Comparison of ENCODE assay signal across 8 cellular contexts in genomic region chr16:69330286-69331109, GRCh38. TPM values are rescaled to one million over a fixed set of nuclear protein-coding genes. Genes with fewer than 3 reads are reported as not detected.
DNase-seq lines count a peak whose midpoint lies in the region; ATAC-seq, FAIRE-seq and TF ChIP-seq lines count a peak whose summit lies in the region.

Gene PDF, minus strand, starts transcription at chr16:69330588. Its CDS starts 18 bp downstream, at chr16:69330570.

- H3K9me3 ChIP-seq in OCI-LY1 (ENCODE audit: low read length) (no peaks in the 10 kb centered on the region), endothelial cell of umbilical vein (replicated peaks; ENCODE audit: control insufficient read depth, insufficient read depth, low read length) (no peaks in the 10 kb centered on the region)

- H3K79me2 ChIP-seq in OCI-LY1 (ENCODE audit: insufficient read depth, low read length) (peaks cover 39% of the 10 kb centered on the region), endothelial cell of umbilical vein (ENCODE audit: control insufficient read depth, insufficient read depth, low read length) (peaks cover 34% of the 10 kb centered on the region)

- peak within 1 kb of the TSS; percentile 82 for H3K4me2 ChIP-seq in OCI-LY1 (ENCODE audit: low read length)
- peak within 1 kb of the TSS; percentile 65 for H3K4me2 ChIP-seq in endothelial cell of umbilical vein (ENCODE audit: insufficient read depth, low read length)

- TF ChIP-seq POLR2A in endothelial cell of umbilical vein (IDR thresholded peaks at IDR 0.05; ENCODE audit: low read depth, low read length), result peak; percentile 95

- dilution Hi-C loops in endothelial cell of umbilical vein (cut with MboI; ENCODE audit: extremely low pct_ligation_motif_present, low sequenced_read_pairs), result no loop called here

- H3K4me1 ChIP-seq in OCI-LY1 (ENCODE audit: insufficient read depth, low read length, severe bottlenecking), result peaks cover 44% of the 10 kb centered on the region
- peaks cover 21% of the 10 kb centered on the region for H3K4me1 ChIP-seq in endothelial cell of umbilical vein (ENCODE audit: control insufficient read depth, extremely low read depth, insufficient read depth, low read length)

- DNase-seq in DMS 273 treated with DMSO at 0.1 percent for 48 hours (lab: John Stamatoyannopoulos, UW), result peak; percentile 78
- DNase-seq in HuH-7 (ENCODE audit: low spot score), result peak; percentile 99
- peak; percentile 65 for DNase-seq in activated T-cell treated with anti-CD3 and anti-CD28 coated beads for 1 hour (ENCODE audit: low read depth)
- DNase-seq in endothelial cell of umbilical vein (ENCODE audit: low read depth, low spot score), result peak; percentile 93
- peak; percentile 96 for DNase-seq in midbrain (lab: John Stamatoyannopoulos, UW)
- DNase-seq in stimulated activated CD8-positive, alpha-beta memory T cell treated with anti-CD3 and anti-CD28 coated beads, Interleukin-15, amount 100 ng/mL, for 48 hours (ENCODE audit: low read depth in 2 of 2), result peak; percentile 82 to 87

- H3K4me3 ChIP-seq in OCI-LY1 (ENCODE audit: low read depth, low read length, poor library complexity, severe bottlenecking), result peak within 1 kb of the TSS; percentile 84
- H3K4me3 ChIP-seq in endothelial cell of umbilical vein (replicated peaks in 1 of 3; ENCODE audit: insufficient read depth in 1 of 3, low read depth in 1 of 3, low read length in 3 of 3), result peak within 1 kb of the TSS; percentile 32 to 67 (median 47)

- H3K36me3 ChIP-seq in OCI-LY1 (ENCODE audit: insufficient read depth, low read length) (peaks cover 59% of the 10 kb centered on the region), endothelial cell of umbilical vein (ENCODE audit: control insufficient read depth in 2 of 2, extremely low read depth in 1 of 2, insufficient read depth in 2 of 2, low read length in 2 of 2) (peaks cover 9 to 16% of the 10 kb centered on the region in 2 experiments)

- TSS peak; percentile 78 for BruUV-seq in endothelial cell of umbilical vein (replicated peaks; lab: Mats Ljungman, UMichigan)

- H3K9me2 ChIP-seq in OCI-LY1 (ENCODE audit: low read depth, low read length), result no peaks in the 10 kb centered on the region

- H3K27me3 ChIP-seq in OCI-LY1 (ENCODE audit: insufficient read depth, low read length) (no peaks in the 10 kb centered on the region), endothelial cell of umbilical vein (ENCODE audit: control insufficient read depth in 2 of 2, insufficient read depth in 2 of 2, low read length in 2 of 2) (no peaks in the 10 kb centered on the region)

- no peaks in the 10 kb centered on the region for H3F3A ChIP-seq in OCI-LY1 (ENCODE audit: insufficient read depth, low read length)

- ATAC-seq in GM21526 (IDR thresholded peaks at IDR 0.05; ENCODE audit: low FRiP score, unreplicated experiment), result peak; percentile 83

- H3K9me1 ChIP-seq in endothelial cell of umbilical vein (replicated peaks; ENCODE audit: control insufficient read depth, extremely low read depth, insufficient read depth, low read length), result no peaks in the 10 kb centered on the region

- POLR2A ChIA-PET in endothelial cell of umbilical vein (lab: Charles Lee), result interaction anchor here (0.7 to 1.1 kb wide), 2 partner anchors 8 to 48 kb away, joined by 3 to 4 read pairs; partner anchors contain the start of genes COG8 and NIP7

- H2AFZ ChIP-seq in OCI-LY1 (ENCODE audit: low read length), result no peak within 1 kb of the TSS
- peak within 1 kb of the TSS; percentile 66 for H2AFZ ChIP-seq in endothelial cell of umbilical vein (ENCODE audit: low read depth, low read length)

- H3K27ac ChIP-seq in OCI-LY1 (ENCODE audit: low read depth, low read length, poor library complexity, severe bottlenecking), result peak within 1 kb of the TSS; percentile 28
- H3K27ac ChIP-seq in endothelial cell of umbilical vein (ENCODE audit: insufficient read depth, low read depth, low read length), result peak within 1 kb of the TSS; percentile 86

- CTCF ChIA-PET in endothelial cell of umbilical vein (lab: Charles Lee), result interaction anchor here (1.4 kb wide), 1 partner anchor 180 kb away, joined by 9 read pairs; no protein-coding TSS in a partner anchor

- TF ChIP-seq CTCF in OCI-LY1 (IDR thresholded peaks at IDR 0.05; ENCODE audit: low read length) (no peak), endothelial cell of umbilical vein (IDR thresholded peaks at IDR 0.05; ENCODE audit: extremely low read depth in 1 of 2, insufficient read depth in 1 of 2, low read depth in 1 of 2, low read length in 2 of 2) (no peak)

- no peaks in the 10 kb centered on the region for H4K20me1 ChIP-seq in OCI-LY1 (ENCODE audit: insufficient read depth, low read length)
- H4K20me1 ChIP-seq in endothelial cell of umbilical vein (replicated peaks; ENCODE audit: control insufficient read depth, extremely low read depth, insufficient read depth, low read length), result no peaks in the 10 kb centered on the region

- FAIRE-seq in endothelial cell of umbilical vein (lab: Jason Lieb, UNC), result peak; percentile 91

- intact Hi-C loops in endothelial cell of umbilical vein (cut with micrococcal nuclease), result loop anchor here (1.0 kb wide), 2 partner anchors 9 to 19 kb away; partner anchors contain the start of genes COG8, NIP7 and VPS4A

- peak within 1 kb of the TSS; percentile 76 for H3K9ac ChIP-seq in OCI-LY1 (ENCODE audit: low read length)
- H3K9ac ChIP-seq in endothelial cell of umbilical vein (replicated peaks; ENCODE audit: extremely low read depth, insufficient read depth, low read length), result peak within 1 kb of the TSS; percentile 85

TF ChIP-seq in endothelial cell of umbilical vein, 7 proteins besides CTCF, POLR2A, EP300 and RAD21:
- TF ChIP-seq JUN (IDR thresholded peaks at IDR 0.05; ENCODE audit: borderline replicate concordance, insufficient read depth, insufficient read length, low read depth), result no peak
- TF ChIP-seq POLR2AphosphoS5 (IDR thresholded peaks at IDR 0.05; ENCODE audit: insufficient read depth, low read depth, low read length), result peak; percentile 95
- no peak for TF ChIP-seq EZH2 (IDR thresholded peaks at IDR 0.05; ENCODE audit: borderline replicate concordance, low read depth, low read length, severe bottlenecking)
- TF ChIP-seq GATA2 (IDR thresholded peaks at IDR 0.05; ENCODE audit: insufficient read depth, insufficient read length, low read depth, low read length), result no peak
- peak; percentile 0 for TF ChIP-seq MAX (IDR thresholded peaks at IDR 0.05; ENCODE audit: insufficient read depth, insufficient read length)
- peak; percentile 44 for TF ChIP-seq MYC (IDR thresholded peaks at IDR 0.05; ENCODE audit: low read depth, low read length)
- no peak for TF ChIP-seq FOS (IDR thresholded peaks at IDR 0.05; ENCODE audit: borderline replicate concordance, insufficient read depth, low read length)

RNA-seq across cellular contexts. Expression of gene PDF, which starts in this region (rescaled TPM):
- total RNA-seq in endothelial cell of umbilical vein, result 13.3 and 16.7 TPM in 2 replicates
- 12.1 and 13.1 TPM in 2 replicates for polyA plus RNA-seq in endothelial cell of umbilical vein
- polyA plus RNA-seq in endothelial cell of umbilical vein (2011; cell fraction: cytosol; rRNA removed), result 9.3 TPM in 2 replicates
- 3.0 and 4.9 TPM in 2 replicates for polyA plus RNA-seq in endothelial cell of umbilical vein (2011; cell fraction: nucleus; rRNA removed)
- polyA plus RNA-seq in endothelial cell of umbilical vein (2012), result 4.1 and 4.3 TPM in 2 replicates
- polyA minus RNA-seq in endothelial cell of umbilical vein, result 2.7 and 3.0 TPM in 2 replicates
- 19.8 TPM for polyA minus RNA-seq in endothelial cell of umbilical vein (2011; cell fraction: cytosol; rRNA and poly(A)+ RNA removed)
- 1.6 and 2.4 TPM in 2 replicates for polyA minus RNA-seq in endothelial cell of umbilical vein (2011; cell fraction: nucleus; rRNA and poly(A)+ RNA removed)

Comparison
In these comparisons a context has a peak if more than half of its experiments do, and no peak if none do; other contexts are left out.
1. Peak in every context shown above with its lines: DNase-seq, ATAC-seq, H3K4me3 ChIP-seq and H3K27ac ChIP-seq.